ENCODE assay signal across 1 cellular context in the genomic region with DNA sequence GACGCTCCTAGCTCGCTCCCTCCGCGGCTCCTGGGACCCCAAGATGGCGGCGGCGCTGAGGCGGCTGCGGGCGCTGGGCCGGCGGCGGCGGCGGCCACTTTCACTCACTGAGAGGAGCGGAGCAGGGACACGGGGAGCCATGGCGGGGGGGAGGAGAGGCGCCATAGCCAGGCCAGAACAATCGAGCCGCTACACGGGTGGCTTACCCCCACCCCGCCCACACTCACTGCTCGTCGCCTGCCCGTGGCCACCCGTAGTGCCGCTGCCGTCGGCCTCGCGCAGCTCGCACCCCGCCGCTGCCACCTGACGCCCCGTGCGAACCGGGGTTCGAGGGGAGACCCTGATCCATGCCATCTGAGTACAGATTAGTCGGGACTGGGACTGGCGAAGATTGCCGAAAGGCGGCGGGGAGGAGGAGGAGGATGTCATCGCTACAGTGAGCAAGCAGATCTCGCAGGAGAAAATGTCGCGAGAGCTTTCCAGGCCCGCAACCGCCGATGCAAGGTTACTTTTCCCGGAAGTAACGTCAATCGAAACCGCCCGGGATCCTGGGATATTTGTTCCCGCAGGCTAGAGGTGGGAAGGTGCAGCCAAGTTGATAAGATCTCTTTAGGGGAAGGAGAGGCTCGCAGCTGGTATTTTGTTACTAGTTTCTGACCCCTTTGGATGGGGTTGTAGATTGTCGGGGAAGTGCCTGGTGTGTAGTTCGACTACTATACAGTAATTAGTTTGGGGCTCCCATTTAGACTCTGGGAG.
A peak's percentile ranks its signal among the peaks of the same experiment; 100 is the strongest.
TF ChIP-seq lines count a peak whose summit lies in the region.

Gene INO80 (minus strand): TSS at position 165 of the 756 bp plus-strand sequence. CDS start 19,970 bp downstream, outside the sequence.

TF ChIP-seq in K562, 482 proteins besides CTCF, POLR2A, EP300 and RAD21 (continued from another document and continues in another):
- TF ChIP-seq, protein P1, sequence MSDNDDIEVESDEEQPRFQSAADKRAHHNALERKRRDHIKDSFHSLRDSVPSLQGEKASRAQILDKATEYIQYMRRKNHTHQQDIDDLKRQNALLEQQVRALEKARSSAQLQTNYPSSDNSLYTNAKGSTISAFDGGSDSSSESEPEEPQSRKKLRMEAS (CRISPR knock-in tag; IDR thresholded peaks at IDR 0.05), result peak; percentile 71
- TF ChIP-seq ZNF41 (CRISPR knock-in tag; conservative IDR thresholded peaks at IDR 0.05), result 0 out of 2 replicates have a peak, but pooled peaks have one; percentile 50
- peak; percentile 72 for TF ChIP-seq ZBTB40 (IDR thresholded peaks at IDR 0.05)
- no peak for TF ChIP-seq ZBTB40 (CRISPR knock-in tag; IDR thresholded peaks at IDR 0.05)
- TF ChIP-seq TFE3 (CRISPR knock-in tag; IDR thresholded peaks at IDR 0.05), result no peak
- peak; percentile 87 for TF ChIP-seq POLR2B (IDR thresholded peaks at IDR 0.05; ENCODE audit: low read depth, partially characterized antibody)
- TF ChIP-seq POLR2AphosphoS5 (IDR thresholded peaks at IDR 0.05; ENCODE audit: control insufficient read depth, insufficient read depth, low read depth, low read length), result peak; percentile 75
- TF ChIP-seq HBP1 (CRISPR knock-in tag; IDR thresholded peaks at IDR 0.05), result 0 out of 2 replicates have a peak, but pooled peaks have one; percentile 75
- TF ChIP-seq TEAD4 (IDR thresholded peaks at IDR 0.05; ENCODE audit: low read length), result peak; percentile 38; the same call in 1 of the 2 replicates
- no peak for TF ChIP-seq TEAD4 (CRISPR knock-in tag; IDR thresholded peaks at IDR 0.05; ENCODE audit: borderline replicate concordance)
- TF ChIP-seq ZNF740 (CRISPR knock-in tag; IDR thresholded peaks at IDR 0.05), result peak; percentile 99
- TF ChIP-seq ZNF740 (tag; IDR thresholded peaks at IDR 0.05), result peak in 1 of 2 experiments; percentile 96; a peak in 2 of 4 replicates
- peak; percentile 100 for TF ChIP-seq NCOA4 (IDR thresholded peaks at IDR 0.05; ENCODE audit: partially characterized antibody)
- peak; percentile 49 to 77 for TF ChIP-seq NONO (IDR thresholded peaks at IDR 0.05; ENCODE audit: low read depth in 2 of 2, low read length in 1 of 2)
- TF ChIP-seq ZHX1 (conservative IDR thresholded peaks at IDR 0.05; ENCODE audit: low read length), result no peak
- TF ChIP-seq, protein P2, sequence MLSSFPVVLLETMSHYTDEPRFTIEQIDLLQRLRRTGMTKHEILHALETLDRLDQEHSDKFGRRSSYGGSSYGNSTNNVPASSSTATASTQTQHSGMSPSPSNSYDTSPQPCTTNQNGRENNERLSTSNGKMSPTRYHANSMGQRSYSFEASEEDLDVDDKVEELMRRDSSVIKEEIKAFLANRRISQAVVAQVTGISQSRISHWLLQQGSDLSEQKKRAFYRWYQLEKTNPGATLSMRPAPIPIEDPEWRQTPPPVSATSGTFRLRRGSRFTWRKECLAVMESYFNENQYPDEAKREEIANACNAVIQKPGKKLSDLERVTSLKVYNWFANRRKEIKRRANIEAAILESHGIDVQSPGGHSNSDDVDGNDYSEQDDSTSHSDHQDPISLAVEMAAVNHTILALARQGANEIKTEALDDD (IDR thresholded peaks at IDR 0.05), result no peak
- TF ChIP-seq GABPB1 (CRISPR knock-in tag; IDR thresholded peaks at IDR 0.05), result peak; percentile 82
- TF ChIP-seq ATF7 (IDR thresholded peaks at IDR 0.05), result peak; percentile 97
- TF ChIP-seq MAZ (CRISPR knock-in tag; conservative IDR thresholded peaks at IDR 0.05 in 1 of 2, IDR thresholded peaks at IDR 0.05 in 1 of 2), result peak; percentile 95 to 98
- TF ChIP-seq MYC (IDR thresholded peaks at IDR 0.05; ENCODE audit: low read depth, low read length), result no peak; the same call in 1 of the 2 replicates
- TF ChIP-seq MYC (CRISPR knock-in tag; IDR thresholded peaks at IDR 0.05; ENCODE audit: borderline replicate concordance, low read depth), result no peak
- peak; percentile 67 for TF ChIP-seq ESRRA (IDR thresholded peaks at IDR 0.05; ENCODE audit: borderline replicate concordance, low read depth)
- TF ChIP-seq, protein P3, sequence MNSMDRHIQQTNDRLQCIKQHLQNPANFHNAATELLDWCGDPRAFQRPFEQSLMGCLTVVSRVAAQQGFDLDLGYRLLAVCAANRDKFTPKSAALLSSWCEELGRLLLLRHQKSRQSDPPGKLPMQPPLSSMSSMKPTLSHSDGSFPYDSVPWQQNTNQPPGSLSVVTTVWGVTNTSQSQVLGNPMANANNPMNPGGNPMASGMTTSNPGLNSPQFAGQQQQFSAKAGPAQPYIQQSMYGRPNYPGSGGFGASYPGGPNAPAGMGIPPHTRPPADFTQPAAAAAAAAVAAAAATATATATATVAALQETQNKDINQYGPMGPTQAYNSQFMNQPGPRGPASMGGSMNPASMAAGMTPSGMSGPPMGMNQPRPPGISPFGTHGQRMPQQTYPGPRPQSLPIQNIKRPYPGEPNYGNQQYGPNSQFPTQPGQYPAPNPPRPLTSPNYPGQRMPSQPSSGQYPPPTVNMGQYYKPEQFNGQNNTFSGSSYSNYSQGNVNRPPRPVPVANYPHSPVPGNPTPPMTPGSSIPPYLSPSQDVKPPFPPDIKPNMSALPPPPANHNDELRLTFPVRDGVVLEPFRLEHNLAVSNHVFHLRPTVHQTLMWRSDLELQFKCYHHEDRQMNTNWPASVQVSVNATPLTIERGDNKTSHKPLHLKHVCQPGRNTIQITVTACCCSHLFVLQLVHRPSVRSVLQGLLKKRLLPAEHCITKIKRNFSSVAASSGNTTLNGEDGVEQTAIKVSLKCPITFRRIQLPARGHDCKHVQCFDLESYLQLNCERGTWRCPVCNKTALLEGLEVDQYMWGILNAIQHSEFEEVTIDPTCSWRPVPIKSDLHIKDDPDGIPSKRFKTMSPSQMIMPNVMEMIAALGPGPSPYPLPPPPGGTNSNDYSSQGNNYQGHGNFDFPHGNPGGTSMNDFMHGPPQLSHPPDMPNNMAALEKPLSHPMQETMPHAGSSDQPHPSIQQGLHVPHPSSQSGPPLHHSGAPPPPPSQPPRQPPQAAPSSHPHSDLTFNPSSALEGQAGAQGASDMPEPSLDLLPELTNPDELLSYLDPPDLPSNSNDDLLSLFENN (IDR thresholded peaks at IDR 0.05; ENCODE audit: low read depth in 2 of 2, low read length in 2 of 2), result peak; percentile 21 to 94; a peak in 2 of 4 replicates
- no peak for TF ChIP-seq NFYB (IDR thresholded peaks at IDR 0.05; ENCODE audit: extremely low read depth, insufficient read length)
- 0 out of 2 replicates have a peak, but pooled peaks have one; percentile 18 for TF ChIP-seq CREB3 (tag; conservative IDR thresholded peaks at IDR 0.05; ENCODE audit: low read depth)
- peak; percentile 75 for TF ChIP-seq JUND (IDR thresholded peaks at IDR 0.05; ENCODE audit: borderline replicate concordance, low read depth, low read length)
- TF ChIP-seq JUND (tag; IDR thresholded peaks at IDR 0.05; ENCODE audit: borderline replicate concordance, low read depth, low read length), result peak; percentile 70; the same call in 2 of the 3 replicates
